In genomic region chr4:58981828-58982227, GRCh38 we compare ENCODE assay signal across 7 cellular contexts.
"Had no signal": no experiment of that assay in that cellular context is flagged by ENCODE, and none has a peak within 500 bp of the region (broad histone marks: within the 10 kb centered on the region; RNA-seq: fewer than 3 reads in every experiment).

No MANE protein-coding gene starts in this region.

- DNase-seq: GDM1, GF-D8 had no signal

- FAIRE-seq: GM12878, GM12891, GM12892, GM18507, GM19239 had no signal

- H3K4me3 ChIP-seq: GM12878 had no signal

- ATAC-seq: GM12878 had no signal
